Comparison of ENCODE assay signal across 9 cellular contexts in genomic region chr1:162357681-162358266, GRCh38. TPM values are rescaled to one million over a fixed set of nuclear protein-coding genes. Genes with fewer than 3 reads are reported as not detected.
DNase-seq lines count a peak whose midpoint lies in the region; ATAC-seq and TF ChIP-seq lines count a peak whose summit lies in the region.
"Had no signal": no experiment of that assay in that cellular context is flagged by ENCODE, and none has a peak within 500 bp of the region (broad histone marks: within the 10 kb centered on the region; RNA-seq: fewer than 3 reads in every experiment).

No MANE protein-coding gene starts in this region.

- H3K4me1 ChIP-seq in SK-N-SH (ENCODE audit: control insufficient read depth in 1 of 2, insufficient read depth in 2 of 2, low read depth in 1 of 2, low read length in 1 of 2): no peaks in the 10 kb centered on the region
- H3K4me1 ChIP-seq in hepatocyte (ENCODE audit: insufficient read depth): peaks cover 9% of the 10 kb centered on the region

- H3K27ac ChIP-seq in SK-N-SH (ENCODE audit: low read depth in 2 of 2, low read length in 1 of 2) (no peak overlapping the region), hepatocyte (no peak overlapping the region)

- H3F3A ChIP-seq in SK-N-SH (replicated peaks; ENCODE audit: insufficient read depth): no peaks in the 10 kb centered on the region

- TF ChIP-seq EP300 in SK-N-SH (IDR thresholded peaks at IDR 0.05; ENCODE audit: borderline replicate concordance in 1 of 2, low read depth in 1 of 2, low read length in 1 of 2): no peak

- WGBS in SK-N-SH (ENCODE audit: low lambda C conversion rate): 33% methylated on average over 4 of the region's 5 CpGs
- WGBS in hepatocyte (ENCODE audit: low lambda C conversion rate, missing lambda C conversion rate): 46% methylated on average over 5 of the region's 5 CpGs

- H3K4me3 ChIP-seq in SK-N-SH (ENCODE audit: low read depth in 2 of 2, low read length in 1 of 2) (peak overlapping the region in 1 of 2 experiments; percentile 34; a peak in 1 of 4 replicates), hepatocyte (no peak overlapping the region)

- H3K4me2 ChIP-seq in SK-N-SH (no peak overlapping the region), hepatocyte (no peak overlapping the region)

- POLR2A ChIA-PET in SK-N-SH (lab: Yijun Ruan, JAX): no interaction called here

- H3K79me2 ChIP-seq in SK-N-SH (ENCODE audit: insufficient read depth): no peaks in the 10 kb centered on the region
- H3K79me2 ChIP-seq in hepatocyte: no peaks in the 10 kb centered on the region

- no peak overlapping the region for H2AFZ ChIP-seq in SK-N-SH (ENCODE audit: low read depth)
- no peak overlapping the region for H2AFZ ChIP-seq in hepatocyte

- DNase-seq in Caki2 (ENCODE audit: low read depth) (peak; percentile 23), HT1080 (ENCODE audit: low read depth) (peak; percentile 24), SK-N-SH (peak; percentile 60), hepatocyte (ENCODE audit: low spot score) (peak; percentile 60), Right ventricle myocardium superior (no peak)

- peak; percentile 59 for TF ChIP-seq CTCF in SK-N-SH (IDR thresholded peaks at IDR 0.05)
- peak; percentile 55 for TF ChIP-seq CTCF in hepatocyte (IDR thresholded peaks at IDR 0.05; ENCODE audit: poor library complexity)

- no peaks in the 10 kb centered on the region for H4K20me1 ChIP-seq in SK-N-SH (ENCODE audit: insufficient read depth)
- no peaks in the 10 kb centered on the region for H4K20me1 ChIP-seq in hepatocyte (ENCODE audit: insufficient read depth, poor library complexity, severe bottlenecking)

- in situ Hi-C loops in Caki2 (cut with HindIII; ENCODE audit: low pct_unique_long_range_greater_than_20kb, low sequenced_read_pairs): no loop called here

- intact Hi-C loops in Right ventricle myocardium superior (cut with DNase I): no loop called here

- H3K9me2 ChIP-seq in SK-N-SH (no peaks in the 10 kb centered on the region), hepatocyte (replicated peaks; ENCODE audit: insufficient read depth) (no peaks in the 10 kb centered on the region)

- no peak overlapping the region for H3K9ac ChIP-seq in SK-N-SH

- H3K27me3 ChIP-seq in SK-N-SH (ENCODE audit: insufficient read depth) (no peaks in the 10 kb centered on the region), hepatocyte (no peaks in the 10 kb centered on the region)

- ATAC-seq in HG03175 (IDR thresholded peaks at IDR 0.05; ENCODE audit: unreplicated experiment) (no peak), HG03039 (IDR thresholded peaks at IDR 0.05; ENCODE audit: unreplicated experiment) (no peak), GM19351 (IDR thresholded peaks at IDR 0.05; ENCODE audit: unreplicated experiment) (no peak), Right ventricle myocardium superior (ENCODE audit: poor library complexity) (no peak)

- H3K9me3 ChIP-seq in SK-N-SH: no peaks in the 10 kb centered on the region
- H3K9me3 ChIP-seq in hepatocyte (ENCODE audit: low read depth): no peaks in the 10 kb centered on the region

- CTCF ChIA-PET in SK-N-SH (lab: Yijun Ruan, JAX): interaction anchor here (0.5 to 5.0 kb wide), 24 partner anchors 9 to 815 kb away, joined by 3 to 63 read pairs (median 4); partner anchors contain the start of genes C1orf226 and SPATA46

- peak; percentile 71 for TF ChIP-seq RAD21 in SK-N-SH (IDR thresholded peaks at IDR 0.05; ENCODE audit: low read length)

- no peaks in the 10 kb centered on the region for H3K36me3 ChIP-seq in SK-N-SH (replicated peaks in 1 of 2; ENCODE audit: control insufficient read depth in 1 of 2, insufficient read depth in 2 of 2, low read length in 1 of 2)
- H3K36me3 ChIP-seq in hepatocyte (replicated peaks; ENCODE audit: insufficient read depth, low read depth): no peaks in the 10 kb centered on the region

TF ChIP-seq in SK-N-SH, 30 proteins besides CTCF, POLR2A, EP300 and RAD21:
- TF ChIP-seq SMC3 (IDR thresholded peaks at IDR 0.05; ENCODE audit: low read depth, low read length) (peak; percentile 40), NFIC (IDR thresholded peaks at IDR 0.05; ENCODE audit: borderline replicate concordance) (no peak), TCF12 (IDR thresholded peaks at IDR 0.05) (no peak)
- TF ChIP-seq, protein P1, sequence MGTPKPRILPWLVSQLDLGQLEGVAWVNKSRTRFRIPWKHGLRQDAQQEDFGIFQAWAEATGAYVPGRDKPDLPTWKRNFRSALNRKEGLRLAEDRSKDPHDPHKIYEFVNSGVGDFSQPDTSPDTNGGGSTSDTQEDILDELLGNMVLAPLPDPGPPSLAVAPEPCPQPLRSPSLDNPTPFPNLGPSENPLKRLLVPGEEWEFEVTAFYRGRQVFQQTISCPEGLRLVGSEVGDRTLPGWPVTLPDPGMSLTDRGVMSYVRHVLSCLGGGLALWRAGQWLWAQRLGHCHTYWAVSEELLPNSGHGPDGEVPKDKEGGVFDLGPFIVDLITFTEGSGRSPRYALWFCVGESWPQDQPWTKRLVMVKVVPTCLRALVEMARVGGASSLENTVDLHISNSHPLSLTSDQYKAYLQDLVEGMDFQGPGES (IDR thresholded peaks at IDR 0.05; ENCODE audit: low read depth, low read length): no peak

RNA-seq across cellular contexts. Expression of gene SPATA46, which starts 18.9 kb away (rescaled TPM):
- total RNA-seq in Caki2 (2014; rRNA removed; shearing (Covaris generic); ENCODE audit: low replicate concordance): not detected in 2 replicates
- total RNA-seq in HT1080 (2014; rRNA removed; shearing (Covaris generic)): not detected in 2 replicates
- not detected in 2 replicates for polyA plus RNA-seq in HT1080 (2015; cell fraction: cytosol; rRNA removed)
- polyA plus RNA-seq in HT1080 (2015; cell fraction: nucleus; rRNA removed): not detected in 2 replicates
- polyA plus RNA-seq in SK-N-SH (2012; rRNA removed): not detected in 2 replicates
- polyA plus RNA-seq in SK-N-SH (2012; cell fraction: cytosol; rRNA removed): not detected in 2 replicates
- polyA plus RNA-seq in SK-N-SH (2012; cell fraction: nucleus; rRNA removed): not detected in 2 replicates
- not detected in 2 replicates for total RNA-seq in hepatocyte
- not detected in 2 replicates for polyA plus RNA-seq in hepatocyte
- total RNA-seq in Right ventricle myocardium superior: not detected
- total RNA-seq: lower leg skin had no signal

RNA-seq across cellular contexts. Expression of gene C1orf226, which starts 23.8 kb away (rescaled TPM):
- 0.03 TPM in 1 of 2 replicates, not detected in the other for total RNA-seq in Caki2 (2014; rRNA removed; shearing (Covaris generic); ENCODE audit: low replicate concordance)
- total RNA-seq in HT1080 (2014; rRNA removed; shearing (Covaris generic)): 0.84 and 1.3 TPM in 2 replicates
- 3.4 and 4.1 TPM in 2 replicates for polyA plus RNA-seq in HT1080 (2015; cell fraction: cytosol; rRNA removed)
- polyA plus RNA-seq in HT1080 (2015; cell fraction: nucleus; rRNA removed): 9.4 and 13.2 TPM in 2 replicates
- 0.03 and 0.05 TPM in 2 replicates for polyA plus RNA-seq in SK-N-SH (2012; rRNA removed)
- polyA plus RNA-seq in SK-N-SH (2012; cell fraction: cytosol; rRNA removed): 0.08 TPM in 2 replicates
- polyA plus RNA-seq in SK-N-SH (2012; cell fraction: nucleus; rRNA removed): 0.23 and 0.42 TPM in 2 replicates
- 2.7 and 6.6 TPM in 2 replicates for total RNA-seq in hepatocyte
- 2.8 and 4.8 TPM in 2 replicates for polyA plus RNA-seq in hepatocyte
- total RNA-seq in Right ventricle myocardium superior: 5.3 TPM

RNA-seq across cellular contexts. Expression of gene SH2D1B, which starts 54.2 kb away (rescaled TPM):
- total RNA-seq in Caki2 (2014; rRNA removed; shearing (Covaris generic); ENCODE audit: low replicate concordance): not detected in 2 replicates
- 0.10 and 0.40 TPM in 2 replicates for total RNA-seq in HT1080 (2014; rRNA removed; shearing (Covaris generic))
- polyA plus RNA-seq in HT1080 (2015; cell fraction: cytosol; rRNA removed): 2.8 and 3.1 TPM in 2 replicates
- 2.2 and 3.2 TPM in 2 replicates for polyA plus RNA-seq in HT1080 (2015; cell fraction: nucleus; rRNA removed)
- polyA plus RNA-seq in SK-N-SH (2012; rRNA removed) (not detected in 2 replicates), hepatocyte (not detected in 2 replicates)
- not detected in 2 replicates for polyA plus RNA-seq in SK-N-SH (2012; cell fraction: cytosol; rRNA removed)
- not detected in 2 replicates for polyA plus RNA-seq in SK-N-SH (2012; cell fraction: nucleus; rRNA removed)
- total RNA-seq in hepatocyte (not detected in 2 replicates), Right ventricle myocardium superior (0.16 TPM)
- total RNA-seq: lower leg skin had no signal
